ENCODE assay signal across 25 cellular contexts in genomic region chrY:18966001-18966400, GRCh38.
"Had no signal": no experiment of that assay in that cellular context is flagged by ENCODE, and none has a peak within 500 bp of the region (broad histone marks: within the 10 kb centered on the region; RNA-seq: fewer than 3 reads in every experiment).

No MANE protein-coding gene starts in this region.

- H3K4me3 ChIP-seq: neural progenitor cell, ovary, psoas muscle, right lobe of liver, sigmoid colon, stomach, thoracic aorta, thyroid gland, tibial nerve, upper lobe of left lung, vagina had no signal

- H3K27ac ChIP-seq: neural progenitor cell, ovary, parathyroid adenoma, psoas muscle, right lobe of liver, sigmoid colon, stomach, thoracic aorta, thyroid gland, tibial nerve, upper lobe of left lung, vagina had no signal

- H3K36me3 ChIP-seq: neural progenitor cell, ovary, right lobe of liver, sigmoid colon, stomach, thoracic aorta, thyroid gland, tibial nerve, upper lobe of left lung, vagina had no signal

- DNase-seq: natural killer cell; occipital lobe; ovary; posterior cingulate gyrus; psoas muscle; right cardiac atrium; right lobe of liver; sigmoid colon; small intestine; stimulated activated CD4-positive, alpha-beta T cell treated with anti-CD3 and anti-CD28 coated beads, Interleukin-15, amount 100 ng/mL, for 24 hours; stimulated activated CD4-positive, alpha-beta T cell treated with anti-CD3 and anti-CD28 coated beads, Interleukin-2, amount 100 ng/mL, for 24 hours; stimulated activated CD4-positive, alpha-beta T cell treated with anti-CD3 and anti-CD28 coated beads, Interleukin-2, amount 100 ng/mL, for 48 hours; stimulated activated CD4-positive, alpha-beta T cell treated with anti-CD3 and anti-CD28 coated beads, Interleukin-4, amount 100 ng/mL, for 24 hours; stimulated activated naive B cell treated with anti-CD40 and anti-IgM and Interleukin-4, amounts not matched to agents 10 μg/mL and 1 μg/mL and 100 μg/mL, for 72 hours; stimulated activated naive CD4-positive, alpha-beta T cell treated with Interleukin-2 at 50 U/mL for 16 hours; stomach; thyroid gland; trophoblast cell; upper lobe of left lung had no signal

- H3K9me3 ChIP-seq: ovary, psoas muscle, right lobe of liver, sigmoid colon, thoracic aorta, thyroid gland, upper lobe of left lung, vagina had no signal

- ATAC-seq: natural killer cell; psoas muscle; right cardiac atrium; right lobe of liver; stimulated activated effector memory CD8-positive, alpha-beta T cell treated with anti-CD3 and anti-CD28 coated beads, Interleukin-12 subunit alpha, Interleukin-12 subunit beta, amount 100 ng/mL, for 72 hours; stimulated activated naive B cell treated with anti-CD40 and anti-IgM and Interleukin-4, amounts not matched to agents 10 μg/mL and 1 μg/mL and 100 μg/mL, for 72 hours had no signal

- H3K27me3 ChIP-seq: neural progenitor cell, ovary, right lobe of liver, sigmoid colon, stomach, thyroid gland, tibial nerve, upper lobe of left lung, vagina had no signal

- H3K4me1 ChIP-seq: neural progenitor cell, parathyroid adenoma, psoas muscle, right lobe of liver, sigmoid colon, stomach, thyroid gland, tibial nerve, upper lobe of left lung, vagina had no signal
